1 cellular context compared by ENCODE assay signal in the genomic region with DNA sequence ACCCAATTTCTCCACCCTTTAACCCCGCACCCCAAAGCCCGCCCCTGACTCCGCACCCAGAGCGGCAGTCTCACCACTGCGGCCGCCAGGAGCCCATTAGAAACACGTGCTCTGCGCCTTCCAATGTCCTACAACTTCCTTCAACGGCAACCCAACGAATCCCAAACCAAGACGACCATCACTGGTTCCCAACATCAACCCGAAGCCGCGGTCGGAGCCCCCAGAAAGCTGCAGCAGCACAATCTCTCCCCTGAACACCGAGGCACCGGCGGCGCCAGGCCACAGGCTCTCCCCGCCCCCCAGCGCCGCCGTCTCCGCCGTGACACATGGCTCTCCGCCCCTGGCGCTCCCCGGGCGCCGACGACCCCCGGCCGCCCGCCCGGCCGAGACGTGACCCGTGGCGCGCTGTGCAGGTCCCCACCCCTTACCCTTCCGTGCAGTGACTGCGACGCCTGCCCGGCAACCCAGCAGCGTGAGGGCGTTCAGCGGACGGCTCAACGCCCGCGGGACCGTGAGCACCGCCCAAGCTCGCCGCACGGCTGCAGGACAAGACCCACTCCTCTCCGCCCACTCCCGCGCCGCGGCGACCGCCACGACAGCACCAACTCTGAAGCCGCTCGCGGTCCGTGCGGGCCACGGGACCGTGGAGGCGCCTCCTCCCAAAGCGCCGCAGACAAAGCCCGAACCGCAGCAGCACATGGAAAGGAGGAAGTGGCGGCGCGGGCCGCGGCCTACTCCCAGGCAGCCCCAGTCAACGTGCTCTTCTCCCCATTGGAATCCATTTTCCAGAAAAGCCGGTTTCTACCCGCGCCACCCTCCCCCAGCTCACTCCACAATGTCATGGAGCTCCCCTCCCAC.
A peak's percentile ranks its signal among the peaks of the same experiment; 100 is the strongest.
TF ChIP-seq lines count a peak whose summit lies in the region.

No MANE protein-coding gene starts in this region.

TF ChIP-seq in K562, 482 proteins besides CTCF, POLR2A, EP300 and RAD21 (continued from another document):
- TF ChIP-seq AFF1 (IDR thresholded peaks at IDR 0.05; ENCODE audit: low read depth in 1 of 2, partially characterized antibody in 2 of 2) = no peak
- TF ChIP-seq, protein P1, sequence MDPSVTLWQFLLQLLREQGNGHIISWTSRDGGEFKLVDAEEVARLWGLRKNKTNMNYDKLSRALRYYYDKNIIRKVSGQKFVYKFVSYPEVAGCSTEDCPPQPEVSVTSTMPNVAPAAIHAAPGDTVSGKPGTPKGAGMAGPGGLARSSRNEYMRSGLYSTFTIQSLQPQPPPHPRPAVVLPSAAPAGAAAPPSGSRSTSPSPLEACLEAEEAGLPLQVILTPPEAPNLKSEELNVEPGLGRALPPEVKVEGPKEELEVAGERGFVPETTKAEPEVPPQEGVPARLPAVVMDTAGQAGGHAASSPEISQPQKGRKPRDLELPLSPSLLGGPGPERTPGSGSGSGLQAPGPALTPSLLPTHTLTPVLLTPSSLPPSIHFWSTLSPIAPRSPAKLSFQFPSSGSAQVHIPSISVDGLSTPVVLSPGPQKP (CRISPR knock-in tag; IDR thresholded peaks at IDR 0.05) = no peak
- TF ChIP-seq ZNF584 (CRISPR knock-in tag; IDR thresholded peaks at IDR 0.05; ENCODE audit: low read depth) = no peak
- TF ChIP-seq E2F4 (CRISPR knock-in tag; IDR thresholded peaks at IDR 0.05; ENCODE audit: low read depth) = no peak
- TF ChIP-seq, protein P2, sequence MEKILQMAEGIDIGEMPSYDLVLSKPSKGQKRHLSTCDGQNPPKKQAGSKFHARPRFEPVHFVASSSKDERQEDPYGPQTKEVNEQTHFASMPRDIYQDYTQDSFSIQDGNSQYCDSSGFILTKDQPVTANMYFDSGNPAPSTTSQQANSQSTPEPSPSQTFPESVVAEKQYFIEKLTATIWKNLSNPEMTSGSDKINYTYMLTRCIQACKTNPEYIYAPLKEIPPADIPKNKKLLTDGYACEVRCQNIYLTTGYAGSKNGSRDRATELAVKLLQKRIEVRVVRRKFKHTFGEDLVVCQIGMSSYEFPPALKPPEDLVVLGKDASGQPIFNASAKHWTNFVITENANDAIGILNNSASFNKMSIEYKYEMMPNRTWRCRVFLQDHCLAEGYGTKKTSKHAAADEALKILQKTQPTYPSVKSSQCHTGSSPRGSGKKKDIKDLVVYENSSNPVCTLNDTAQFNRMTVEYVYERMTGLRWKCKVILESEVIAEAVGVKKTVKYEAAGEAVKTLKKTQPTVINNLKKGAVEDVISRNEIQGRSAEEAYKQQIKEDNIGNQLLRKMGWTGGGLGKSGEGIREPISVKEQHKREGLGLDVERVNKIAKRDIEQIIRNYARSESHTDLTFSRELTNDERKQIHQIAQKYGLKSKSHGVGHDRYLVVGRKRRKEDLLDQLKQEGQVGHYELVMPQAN (IDR thresholded peaks at IDR 0.05; ENCODE audit: borderline replicate concordance) = peak; percentile 96
